8 cellular contexts compared by ENCODE assay signal in genomic region chr11:126357055-126357962, GRCh38. TPM values are rescaled to one million over a fixed set of nuclear protein-coding genes. Genes with fewer than 3 reads are reported as not detected.
DNase-seq lines count a peak whose midpoint lies in the region; ATAC-seq, FAIRE-seq and TF ChIP-seq lines count a peak whose summit lies in the region.

No MANE protein-coding gene starts in this region.

- H3K36me3 Mint-ChIP-seq in H9 (ENCODE audit: insufficient read depth in 1 of 3, low read depth in 3 of 3) = no peaks in the 10 kb centered on the region; a peak in 1 of 7 replicates
- H3K36me3 Mint-ChIP-seq in activated T-helper 17 cell treated with anti-CD3 and anti-CD28 coated beads, Interleukin-2, amount 50 U/mL, for 72 hours (ENCODE audit: low read depth) = no peaks in the 10 kb centered on the region

- H3K27me3 ChIP-seq in H9 (ENCODE audit: insufficient read depth, low read length) (no peaks in the 10 kb centered on the region), keratinocyte (ENCODE audit: control insufficient read depth, extremely low read depth, insufficient read depth, low read length) (no peaks in the 10 kb centered on the region), stomach smooth muscle (ENCODE audit: control insufficient read depth in 1 of 2, insufficient read depth in 2 of 2, low read length in 2 of 2) (no peaks in the 10 kb centered on the region)

- H3K9ac ChIP-seq in H9 (ENCODE audit: extremely low read depth, insufficient read length, low read length) (no peak overlapping the region), keratinocyte (ENCODE audit: control insufficient read depth, extremely low read depth, insufficient read depth, low read length) (peak overlapping the region; percentile 89), stomach smooth muscle (ENCODE audit: low read length in 2 of 2) (peak overlapping the region; percentile 63 to 66)

- WGBS in H9 (ENCODE audit: extremely low coverage, insufficient read length, low lambda C conversion rate) = no CpG with 5 or more reads among the region's 17 CpGs

- no peak overlapping the region for H3T11ph ChIP-seq in H9 (ENCODE audit: low read length)

- H3K4me1 Mint-ChIP-seq in H9 = peaks cover 34 to 54% of the 10 kb centered on the region in 2 experiments
- H3K4me1 Mint-ChIP-seq in activated T-helper 17 cell treated with anti-CD3 and anti-CD28 coated beads, Interleukin-2, amount 50 U/mL, for 72 hours = peaks cover 16% of the 10 kb centered on the region

- H3K79me2 ChIP-seq in H9 (ENCODE audit: insufficient read depth, low read length) (peaks cover 5% of the 10 kb centered on the region; the same call in 1 of the 2 replicates), keratinocyte (ENCODE audit: control insufficient read depth, insufficient read depth, low read length) (peaks cover 59% of the 10 kb centered on the region)

- no peak overlapping the region for H2BK20ac ChIP-seq in H9 (ENCODE audit: low read depth, low read length, poor library complexity, severe bottlenecking)

- no peaks in the 10 kb centered on the region for H3K9me3 ChIP-seq in H9 (ENCODE audit: control insufficient read depth, low read depth, low read length)
- no peaks in the 10 kb centered on the region for H3K9me3 ChIP-seq in keratinocyte (ENCODE audit: control insufficient read depth, low read depth, low read length)
- no peaks in the 10 kb centered on the region for H3K9me3 ChIP-seq in stomach smooth muscle (ENCODE audit: control insufficient read depth in 2 of 2, low read length in 2 of 2)

- H2BK5ac ChIP-seq in H9 (ENCODE audit: insufficient read length, low read length) = no peak overlapping the region

- ATAC-seq in activated T-helper 17 cell treated with anti-CD3 and anti-CD28 coated beads, Interleukin-2, amount 50 U/mL, for 72 hours (replicated peaks) = no peak
- ATAC-seq in GM18498 (IDR thresholded peaks at IDR 0.05; ENCODE audit: unreplicated experiment) (no peak), HG03442 (IDR thresholded peaks at IDR 0.05; ENCODE audit: unreplicated experiment) (no peak)

- H3K27ac Mint-ChIP-seq in H9 = peak overlapping the region in 1 of 3 experiments; percentile 4; a peak in 1 of 7 replicates
- H3K27ac Mint-ChIP-seq in activated T-helper 17 cell treated with anti-CD3 and anti-CD28 coated beads, Interleukin-2, amount 50 U/mL, for 72 hours = peak overlapping the region; percentile 30

- no peak overlapping the region for H2AK5ac ChIP-seq in H9 (ENCODE audit: insufficient read length, low read length)

- no peaks in the 10 kb centered on the region for H3K79me1 ChIP-seq in H9 (ENCODE audit: insufficient read depth, low read depth, low read length, poor library complexity, severe bottlenecking)

- no peak overlapping the region for H2BK12ac ChIP-seq in H9 (ENCODE audit: insufficient read length, low read depth, low read length)

- no peak overlapping the region for H2BK15ac ChIP-seq in H9 (ENCODE audit: low read depth, low read length)

- H2AFZ ChIP-seq in H9 (ENCODE audit: low read length) = no peak overlapping the region
- H2AFZ ChIP-seq in keratinocyte (ENCODE audit: control insufficient read depth, low read length) = no peak overlapping the region

- no peak overlapping the region for H3K56ac ChIP-seq in H9 (ENCODE audit: insufficient read length, low read depth, low read length)

- no peak overlapping the region for H3K23ac ChIP-seq in H9 (ENCODE audit: insufficient read length, low read depth, low read length)

- no peak overlapping the region for H4K5ac ChIP-seq in H9 (ENCODE audit: insufficient read length, low read depth, low read length)

- H4K8ac ChIP-seq in H9 (replicated peaks; ENCODE audit: insufficient read length, low read depth, low read length) = no peak overlapping the region

- peak overlapping the region; percentile 71 to 82 for H3K4me3 Mint-ChIP-seq in H9
- peak overlapping the region; percentile 64 for H3K4me3 Mint-ChIP-seq in activated T-helper 17 cell treated with anti-CD3 and anti-CD28 coated beads, Interleukin-2, amount 50 U/mL, for 72 hours

- H3K4me2 ChIP-seq in H9 (ENCODE audit: insufficient read depth, insufficient read length, low read length) (no peak overlapping the region), keratinocyte (ENCODE audit: control insufficient read depth, extremely low read depth, insufficient read depth, low read depth, low read length) (peak overlapping the region; percentile 79)

- FAIRE-seq in keratinocyte (lab: Jason Lieb, UNC) = no peak

- no peak overlapping the region for H3K4ac ChIP-seq in H9 (ENCODE audit: low read depth, low read length)

- H3K4me3 ChIP-seq in keratinocyte (ENCODE audit: control insufficient read depth in 2 of 3, extremely low read depth in 1 of 3, insufficient read depth in 2 of 3, low read depth in 1 of 3, low read length in 3 of 3) (no peak overlapping the region), stomach smooth muscle (ENCODE audit: low read length in 2 of 2) (peak overlapping the region; percentile 11 to 89)

- no peak overlapping the region for H3K18ac ChIP-seq in H9 (ENCODE audit: insufficient read length, low read depth, low read length)

- DNase-seq in H9 (no peak), keratinocyte (ENCODE audit: low read depth, low spot score) (no peak), NK-92 (lab: John Stamatoyannopoulos, UW; ENCODE audit: unreplicated experiment) (no peak), NCI-H2029 (lab: John Stamatoyannopoulos, UW) (no peak)

- H3K27me3 Mint-ChIP-seq in H9 (ENCODE audit: low read depth) = no peaks in the 10 kb centered on the region; the same call in 1 of the 2 replicates
- no peaks in the 10 kb centered on the region for H3K27me3 Mint-ChIP-seq in activated T-helper 17 cell treated with anti-CD3 and anti-CD28 coated beads, Interleukin-2, amount 50 U/mL, for 72 hours

- no peak overlapping the region for H2BK120ac ChIP-seq in H9 (ENCODE audit: low read depth, low read length, poor library complexity, severe bottlenecking)

- H4K91ac ChIP-seq in H9 (ENCODE audit: insufficient read length, low read depth, low read length) = no peak overlapping the region

- no peaks in the 10 kb centered on the region; a peak in 1 of 5 replicates for H3K9me3 Mint-ChIP-seq in H9
- no peaks in the 10 kb centered on the region for H3K9me3 Mint-ChIP-seq in activated T-helper 17 cell treated with anti-CD3 and anti-CD28 coated beads, Interleukin-2, amount 50 U/mL, for 72 hours

- no peaks in the 10 kb centered on the region for H4K20me1 ChIP-seq in H9 (ENCODE audit: control insufficient read depth, insufficient read depth, insufficient read length)
- no peaks in the 10 kb centered on the region for H4K20me1 ChIP-seq in keratinocyte (ENCODE audit: control insufficient read depth, extremely low read depth, insufficient read depth, low read length)

- H3K14ac ChIP-seq in H9 (ENCODE audit: insufficient read depth, low read length) = no peak overlapping the region

- peaks cover 5% of the 10 kb centered on the region for H3K23me2 ChIP-seq in H9 (ENCODE audit: insufficient read length, low read depth, low read length, poor library complexity, severe bottlenecking)

- H3K36me3 ChIP-seq in keratinocyte (ENCODE audit: control insufficient read depth in 2 of 2, extremely low read depth in 1 of 2, insufficient read depth in 2 of 2, low read length in 2 of 2) (peaks cover 1 to 6% of the 10 kb centered on the region in 2 experiments), stomach smooth muscle (ENCODE audit: control insufficient read depth in 2 of 2, insufficient read depth in 2 of 2, low read length in 2 of 2) (no peaks in the 10 kb centered on the region)

- dilution Hi-C loops in keratinocyte (cut with MboI; ENCODE audit: extremely low pct_ligation_motif_present, low sequenced_read_pairs) = no loop called here

- TF ChIP-seq CTCF in H9 (conservative IDR thresholded peaks at IDR 0.05) (no peak), keratinocyte (optimal IDR thresholded peaks at IDR 0.05 in 1 of 3, IDR thresholded peaks at IDR 0.05 in 1 of 3, conservative IDR thresholded peaks at IDR 0.05 in 1 of 3; ENCODE audit: extremely low read depth in 1 of 3, insufficient read depth in 2 of 3, low read length in 3 of 3) (no peak)

- H3K27ac ChIP-seq in H9 (ENCODE audit: insufficient read length, low read depth, low read length) (no peak overlapping the region), keratinocyte (ENCODE audit: control insufficient read depth, insufficient read depth, low read length) (no peak overlapping the region), stomach smooth muscle (ENCODE audit: low read length) (peak overlapping the region; percentile 46)

- H3K9me1 ChIP-seq in keratinocyte (ENCODE audit: control insufficient read depth, extremely low read depth, insufficient read depth, low read length) = no peaks in the 10 kb centered on the region

- H3K4me1 ChIP-seq in H9 (ENCODE audit: insufficient read depth, low read length) (peaks cover 6% of the 10 kb centered on the region), keratinocyte (ENCODE audit: control insufficient read depth, extremely low read depth, insufficient read depth, low read length) (peaks cover 54% of the 10 kb centered on the region), stomach smooth muscle (ENCODE audit: control insufficient read depth, insufficient read depth, low read length) (peaks cover 65% of the 10 kb centered on the region)

RNA-seq across cellular contexts. Expression of gene ST3GAL4, which starts 1.8 kb away (rescaled TPM):
- 12.2 and 13.6 TPM in 2 replicates for total RNA-seq in H9 (2021)
- total RNA-seq in activated T-helper 17 cell treated with anti-CD3 and anti-CD28 coated beads, Interleukin-2, amount 50 U/mL, for 72 hours = 10 to 100 TPM; 10.0 to 16.2 TPM
- polyA plus RNA-seq in keratinocyte = 23.2 to 38.9 TPM (median 24.6 TPM) in 3 replicates
- polyA plus RNA-seq in keratinocyte (2011; ENCODE audit: low read depth) = 4.4 TPM
- polyA plus RNA-seq in keratinocyte (2011; cell fraction: cytosol; rRNA removed) = 28.3 and 29.2 TPM in 2 replicates
- 17.5 and 18.9 TPM in 2 replicates for polyA plus RNA-seq in keratinocyte (2011; cell fraction: nucleus; rRNA removed)
- 11.6 and 27.8 TPM in 2 replicates for polyA plus RNA-seq in keratinocyte (2012; ENCODE audit: low replicate concordance)
- polyA minus RNA-seq in keratinocyte = 11.4 to 49.8 TPM (median 17.7 TPM) in 3 replicates
- 13.0 TPM for polyA minus RNA-seq in keratinocyte (2011; cell fraction: cytosol; rRNA and poly(A)+ RNA removed)
- 5.6 and 9.4 TPM in 2 replicates for polyA minus RNA-seq in keratinocyte (2011; cell fraction: nucleus; rRNA and poly(A)+ RNA removed)

RNA-seq across cellular contexts. Expression of gene DCPS, which starts 53.4 kb away (rescaled TPM):
- total RNA-seq in H9 (2021) = 24.4 and 27.7 TPM in 2 replicates
- 10 to 100 TPM; 28.1 to 47.5 TPM for total RNA-seq in activated T-helper 17 cell treated with anti-CD3 and anti-CD28 coated beads, Interleukin-2, amount 50 U/mL, for 72 hours
- polyA plus RNA-seq in keratinocyte = 21.9 to 50.1 TPM (median 31.3 TPM) in 3 replicates
- polyA plus RNA-seq in keratinocyte (2011; ENCODE audit: low read depth) = 7.5 TPM
- 30.3 and 36.2 TPM in 2 replicates for polyA plus RNA-seq in keratinocyte (2011; cell fraction: cytosol; rRNA removed)
- 19.7 and 23.6 TPM in 2 replicates for polyA plus RNA-seq in keratinocyte (2011; cell fraction: nucleus; rRNA removed)
- polyA plus RNA-seq in keratinocyte (2012; ENCODE audit: low replicate concordance) = 16.2 and 37.3 TPM in 2 replicates
- 17.2 to 41.4 TPM (median 22.7 TPM) in 3 replicates for polyA minus RNA-seq in keratinocyte
- polyA minus RNA-seq in keratinocyte (2011; cell fraction: cytosol; rRNA and poly(A)+ RNA removed) = 20.1 TPM
- 6.3 and 7.8 TPM in 2 replicates for polyA minus RNA-seq in keratinocyte (2011; cell fraction: nucleus; rRNA and poly(A)+ RNA removed)

Comparison
In these comparisons a context has a peak if more than half of its experiments do, and no peak if none do; other contexts are left out.
1. H3K4me3 ChIP-seq: peak in stomach smooth muscle (2 of 2); none in keratinocyte (0 of 3).